Comparison of ENCODE assay signal across 17 cellular contexts in the genomic region with DNA sequence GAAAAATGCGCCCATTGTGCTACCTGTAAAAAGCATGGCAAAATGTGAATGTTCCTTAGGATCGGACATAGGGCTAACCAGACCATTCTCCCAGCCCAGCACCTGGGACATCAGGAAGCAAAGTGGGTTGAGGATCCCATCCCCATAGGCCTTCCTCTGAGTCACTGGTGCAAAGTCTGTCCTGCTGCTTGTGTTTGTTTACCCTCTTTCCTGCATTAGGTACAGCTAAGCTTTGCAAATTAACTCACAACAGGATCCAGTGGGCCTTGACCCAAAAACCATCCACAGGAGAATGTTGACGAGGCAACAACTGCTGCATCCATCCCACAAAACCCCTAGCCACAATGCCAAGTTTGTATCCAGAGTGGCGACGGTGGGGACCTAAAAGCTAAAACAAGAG.
DNase-seq lines count a peak whose midpoint lies in the region; ATAC-seq and TF ChIP-seq lines count a peak whose summit lies in the region.
"Had no signal": no experiment of that assay in that cellular context is flagged by ENCODE, and none has a peak within 500 bp of the region (broad histone marks: within the 10 kb centered on the region; RNA-seq: fewer than 3 reads in every experiment).

No MANE protein-coding gene starts in this region.

- H3K79me2 ChIP-seq in hepatocyte = no peaks in the 10 kb centered on the region

- H3K9me3 ChIP-seq in hepatocyte (ENCODE audit: low read depth) = no peaks in the 10 kb centered on the region
- H3K9me3 ChIP-seq: A549, BE2C had no signal

- peaks cover 13% of the 10 kb centered on the region for H3K9me3 Mint-ChIP-seq in WTC11
- H3K9me3 Mint-ChIP-seq in activated T-cell treated with anti-CD3 and anti-CD28 coated beads, Interleukin-2, amount 50 U/mL, for 72 hours = no peaks in the 10 kb centered on the region
- H3K9me3 Mint-ChIP-seq: HFFc6 had no signal

- ATAC-seq in WTC11 (peak; percentile 60), GM18520 (IDR thresholded peaks at IDR 0.05; ENCODE audit: unreplicated experiment) (no peak)
- ATAC-seq in activated T-cell treated with anti-CD3 and anti-CD28 coated beads, Interleukin-2, amount 50 U/mL, for 72 hours (replicated peaks in 1 of 2) = no peak
- ATAC-seq: A549 had no signal

- H3K9me2 ChIP-seq in hepatocyte (replicated peaks; ENCODE audit: insufficient read depth) = no peaks in the 10 kb centered on the region

- H3K4me1 ChIP-seq in hepatocyte (ENCODE audit: insufficient read depth) = peaks cover 27% of the 10 kb centered on the region
- H3K4me1 ChIP-seq: A549, BE2C had no signal

- H3K27ac ChIP-seq in hepatocyte = no peak overlapping the region
- H3K27ac ChIP-seq: A549, C4-2B, HL-60 had no signal

- DNase-seq in WTC11 (ENCODE audit: low spot score) (no peak), hepatocyte (ENCODE audit: low spot score) (peak; percentile 37), mucosa of gallbladder (ENCODE audit: low spot score) (peak; percentile 38), DMS114 treated with DMSO at 0.1 percent for 48 hours (lab: John Stamatoyannopoulos, UW; ENCODE audit: unreplicated experiment) (no peak)
- no peak for DNase-seq in activated T-cell treated with anti-CD3 and anti-CD28 coated beads, Interleukin-2, amount 50 U/mL, for 72 hours
- DNase-seq: BE2C; CD4-positive, alpha-beta memory T cell; DMS153; DND-41; GDM1; HCEC 1CT; HFFc6 had no signal

- 90% methylated on average over 5 of the region's 5 CpGs for WGBS in hepatocyte (ENCODE audit: low lambda C conversion rate, missing lambda C conversion rate)

- H3K4me3 ChIP-seq in hepatocyte = no peak overlapping the region
- H3K4me3 ChIP-seq: A549 had no signal

- H3K36me3 ChIP-seq in hepatocyte (replicated peaks; ENCODE audit: insufficient read depth, low read depth) = no peaks in the 10 kb centered on the region
- H3K36me3 ChIP-seq: BE2C had no signal

- no peak overlapping the region for H3K27ac Mint-ChIP-seq in WTC11
- no peak overlapping the region for H3K27ac Mint-ChIP-seq in activated T-cell treated with anti-CD3 and anti-CD28 coated beads, Interleukin-2, amount 50 U/mL, for 72 hours
- H3K27ac Mint-ChIP-seq: CD4-positive, alpha-beta memory T cell; HFFc6; IgD-negative memory B cell had no signal

- no peaks in the 10 kb centered on the region for H4K20me1 ChIP-seq in hepatocyte (ENCODE audit: insufficient read depth, poor library complexity, severe bottlenecking)

- peaks cover 2% of the 10 kb centered on the region; the same call in 1 of the 2 replicates for H3K36me3 Mint-ChIP-seq in WTC11
- H3K36me3 Mint-ChIP-seq in activated T-cell treated with anti-CD3 and anti-CD28 coated beads, Interleukin-2, amount 50 U/mL, for 72 hours (ENCODE audit: insufficient read depth in 2 of 2) = no peaks in the 10 kb centered on the region
- H3K36me3 Mint-ChIP-seq: CD4-positive, alpha-beta memory T cell; IgD-negative memory B cell had no signal

- peaks cover 14% of the 10 kb centered on the region for H3K27me3 Mint-ChIP-seq in WTC11 (ENCODE audit: low read depth)
- H3K27me3 Mint-ChIP-seq in activated T-cell treated with anti-CD3 and anti-CD28 coated beads, Interleukin-2, amount 50 U/mL, for 72 hours (ENCODE audit: low read depth) = peaks cover 5% of the 10 kb centered on the region
- H3K27me3 Mint-ChIP-seq: CD4-positive, alpha-beta memory T cell had no signal

- TF ChIP-seq CTCF in WTC11 (IDR thresholded peaks at IDR 0.05) (no peak), hepatocyte (IDR thresholded peaks at IDR 0.05; ENCODE audit: poor library complexity) (no peak)

- no peak overlapping the region for H3K4me3 Mint-ChIP-seq in WTC11
- no peak overlapping the region for H3K4me3 Mint-ChIP-seq in activated T-cell treated with anti-CD3 and anti-CD28 coated beads, Interleukin-2, amount 50 U/mL, for 72 hours
- H3K4me3 Mint-ChIP-seq: CD4-positive, alpha-beta memory T cell; HFFc6; IgD-negative memory B cell had no signal

- CTCF ChIA-PET in WTC11 (lab: Charles Lee) = no interaction called here

- H3K4me2 ChIP-seq in hepatocyte = no peak overlapping the region
- H3K4me2 ChIP-seq: A549 had no signal

- POLR2A ChIA-PET in WTC11 (lab: Charles Lee) = no interaction called here

- H3K27me3 ChIP-seq in hepatocyte = no peaks in the 10 kb centered on the region
- H3K27me3 ChIP-seq: BE2C had no signal

- peaks cover 17% of the 10 kb centered on the region for H3K4me1 Mint-ChIP-seq in WTC11
- no peaks in the 10 kb centered on the region for H3K4me1 Mint-ChIP-seq in activated T-cell treated with anti-CD3 and anti-CD28 coated beads, Interleukin-2, amount 50 U/mL, for 72 hours (ENCODE audit: low read depth)
- H3K4me1 Mint-ChIP-seq: CD4-positive, alpha-beta memory T cell; IgD-negative memory B cell had no signal

- no peak overlapping the region for H2AFZ ChIP-seq in hepatocyte

TF ChIP-seq in WTC11, 78 proteins besides CTCF, POLR2A, EP300 and RAD21:
- TF ChIP-seq ZNF671 (CRISPR knock-in tag; IDR thresholded peaks at IDR 0.05) (no peak), FOXP4 (CRISPR knock-in tag; IDR thresholded peaks at IDR 0.05) (0 out of 2 replicates have a peak, but pooled peaks have one; percentile 55)

Comparison
In these comparisons a context has a peak if more than half of its experiments do, and no peak if none do; other contexts are left out.
1. DNase-seq: peak in hepatocyte (single experiment) and mucosa of gallbladder (single experiment); none in WTC11 (single experiment), activated T-cell treated with anti-CD3 and anti-CD28 coated beads, Interleukin-2, amount 50 U/mL, for 72 hours (0 of 2) and DMS114 treated with DMSO at 0.1 percent for 48 hours (single experiment).